Comparison of ENCODE assay signal across 20 cellular contexts in genomic region chr11:44037658-44037998, GRCh38. TPM values are rescaled to one million over a fixed set of nuclear protein-coding genes. Genes with fewer than 3 reads are reported as not detected.
"Had no signal": no experiment of that assay in that cellular context is flagged by ENCODE, and none has a peak within 500 bp of the region (broad histone marks: within the 10 kb centered on the region; RNA-seq: fewer than 3 reads in every experiment).

No MANE protein-coding gene starts in this region.

- H3K27me3 ChIP-seq: heart left ventricle, ovary, tibial nerve had no signal

- H3K27ac Mint-ChIP-seq: effector memory CD8-positive, alpha-beta T cell; immature natural killer cell had no signal

- H3K36me3 ChIP-seq: heart left ventricle, ovary, tibial nerve had no signal

- DNase-seq: activated CD4-positive, alpha-beta T cell treated with anti-CD3 and anti-CD28 coated beads for 1 hour; activated effector memory CD4-positive, alpha-beta T cell treated with Interleukin-2 at 50 U/mL for 16 hours; activated T-cell treated with anti-CD3 and anti-CD28 coated beads, Interleukin-2, amount 50 U/mL, for 4 hours had no signal

- H3K4me3 Mint-ChIP-seq: activated T-cell treated with anti-CD3 and anti-CD28 coated beads, Interleukin-2, amount 50 U/mL, for 4 hours; effector memory CD8-positive, alpha-beta T cell; immature natural killer cell; neural crest cell had no signal

- H3K9me3 ChIP-seq: ovary had no signal

- H3K4me3 ChIP-seq: heart left ventricle, ovary, tibial nerve had no signal

- H3K4me1 Mint-ChIP-seq: immature natural killer cell had no signal

- FAIRE-seq: bronchial epithelial cell, frontal cortex had no signal

- H3K27ac ChIP-seq: epithelial cell of prostate had no signal

RNA-seq across cellular contexts. Expression of gene ACCSL, which starts 10.2 kb away (rescaled TPM):
- total RNA-seq: activated T-cell treated with anti-CD3 and anti-CD28 coated beads, Interleukin-2, amount 50 U/mL, for 4 hours; astrocyte; bronchial epithelial cell; cerebellum; dermis blood vessel endothelial cell; fibroblast of lung; frontal cortex; heart left ventricle; mesenteric fat pad; neural crest cell; ovary; pulmonary artery endothelial cell; sciatic nerve had no signal
- polyA plus RNA-seq: adipose tissue, fibroblast of lung, heart left ventricle, immature natural killer cell had no signal
